In the genomic region with DNA sequence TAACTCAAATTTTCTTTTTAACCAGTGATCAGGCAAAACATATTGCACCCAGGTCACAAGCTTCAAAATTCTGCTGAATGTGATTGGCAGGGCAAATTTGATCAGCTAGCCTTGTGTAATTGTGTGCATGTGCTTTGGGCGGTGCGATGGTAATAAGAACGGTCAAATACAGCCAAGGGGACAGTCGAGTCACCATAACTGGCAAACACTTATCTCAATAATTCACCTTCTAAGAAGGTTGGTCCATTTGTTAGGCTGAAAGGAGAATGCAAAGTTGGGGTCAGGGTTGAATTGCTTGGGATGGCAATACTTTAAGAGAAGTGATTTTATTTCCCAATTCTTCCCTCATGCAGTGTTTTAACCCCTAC, we compare ENCODE assay signal across 37 cellular contexts.
"Had no signal": no experiment of that assay in that cellular context is flagged by ENCODE, and none has a peak within 500 bp of the region (broad histone marks: within the 10 kb centered on the region; RNA-seq: fewer than 3 reads in every experiment).

No MANE protein-coding gene starts in this region.

- H3K27me3 Mint-ChIP-seq: activated naive CD4-positive, alpha-beta T cell treated with anti-CD3 and anti-CD28 coated beads, Interleukin-2, amount 10 ng/mL, durations not matched to agents 7 days and 5 days; activated naive CD4-positive, alpha-beta T cell treated with anti-CD3 and anti-CD28 coated beads, Interleukin-2, amount 50 U/mL, for 24 hours; activated naive CD8-positive, alpha-beta T cell; activated naive CD8-positive, alpha-beta T cell treated with anti-CD3 and anti-CD28 coated beads for 36 hours; activated naive CD8-positive, alpha-beta T cell treated with anti-CD3 and anti-CD28 coated beads, Interleukin-2, amount 10 ng/mL, durations not matched to agents 7 days and 5 days; activated naive CD8-positive, alpha-beta T cell treated with anti-CD3 and anti-CD28 coated beads, Interleukin-2, amount 50 U/mL, for 24 hours; activated T-cell treated with anti-CD3 and anti-CD28 coated beads, Interleukin-2, amount 50 U/mL, for 24 hours; activated T-helper 17 cell treated with anti-CD3 and anti-CD28 coated beads, Interleukin-2, amount 50 U/mL, for 72 hours; central memory CD8-positive, alpha-beta T cell had no signal

- ATAC-seq: activated naive CD4-positive, alpha-beta T cell treated with anti-CD3 and anti-CD28 coated beads, Interleukin-2, amount 50 U/mL, for 72 hours; activated naive CD8-positive, alpha-beta T cell treated with anti-CD3 and anti-CD28 coated beads, Interleukin-2, amount 50 U/mL, for 24 hours; activated T-cell treated with anti-CD3 and anti-CD28 coated beads, Interleukin-2, amount 50 U/mL, for 4 hours; activated T-cell treated with anti-CD3 and anti-CD28 coated beads, Interleukin-2, amount 50 U/mL, for 72 hours; activated T-helper 17 cell treated with anti-CD3 and anti-CD28 coated beads, Interleukin-2, amount 50 U/mL, for 72 hours; body of pancreas had no signal

- H3K9me3 ChIP-seq: ascending aorta, body of pancreas, breast epithelium had no signal

- H3K27me3 ChIP-seq: ascending aorta, body of pancreas, brain microvascular endothelial cell, breast epithelium, cardiac muscle cell had no signal

- DNase-seq: activated effector memory CD4-positive, alpha-beta T cell treated with anti-CD3 and anti-CD28 coated beads, Interleukin-2, amount 50 U/mL, for 16 hours; activated effector memory CD4-positive, alpha-beta T cell treated with Interleukin-2 at 50 U/mL for 16 hours; activated gamma-delta T cell; activated gamma-delta T cell treated with Interleukin-2 at 50 U/mL for 16 hours; activated naive CD4-positive, alpha-beta T cell; activated naive CD4-positive, alpha-beta T cell treated with anti-CD3 and anti-CD28 coated beads for 36 hours; activated naive CD4-positive, alpha-beta T cell treated with anti-CD3 and anti-CD28 coated beads, Interleukin-2, amount 10 ng/mL, durations not matched to agents 7 days and 5 days; activated naive CD4-positive, alpha-beta T cell treated with anti-CD3 and anti-CD28 coated beads, Interleukin-2, amount 50 U/mL, for 16 hours; activated naive CD4-positive, alpha-beta T cell treated with Interleukin-2 at 50 U/mL for 16 hours; activated naive CD8-positive, alpha-beta T cell treated with anti-CD3 and anti-CD28 coated beads for 36 hours; activated naive CD8-positive, alpha-beta T cell treated with anti-CD3 and anti-CD28 coated beads, Interleukin-2, amount 10 ng/mL, durations not matched to agents 7 days and 5 days; activated naive CD8-positive, alpha-beta T cell treated with anti-CD3 and anti-CD28 coated beads, Interleukin-2, amount 50 U/mL, for 24 hours; activated T-cell treated with anti-CD3 and anti-CD28 coated beads, Interleukin-2, amount 50 U/mL, for 1 hour; activated T-cell treated with anti-CD3 and anti-CD28 coated beads, Interleukin-2, amount 50 U/mL, for 24 hours; activated T-cell treated with anti-CD3 and anti-CD28 coated beads, Interleukin-2, amount 50 U/mL, for 4 hours; activated T-cell treated with anti-CD3 and anti-CD28 coated beads, Interleukin-2, amount 50 U/mL, for 48 hours; activated T-cell treated with anti-CD3 and anti-CD28 coated beads, Interleukin-2, amount 50 U/mL, for 72 hours; amniotic stem cell; amygdala; anterior cingulate cortex; aorta; body of pancreas; brain microvascular endothelial cell; caudate nucleus; central memory CD4-positive, alpha-beta T cell; cerebellar nuclear complex had no signal

- H3K4me1 Mint-ChIP-seq: activated naive CD4-positive, alpha-beta T cell treated with anti-CD3 and anti-CD28 coated beads, Interleukin-2, amount 10 ng/mL, durations not matched to agents 7 days and 5 days; activated naive CD4-positive, alpha-beta T cell treated with anti-CD3 and anti-CD28 coated beads, Interleukin-2, amount 50 U/mL, for 24 hours; activated naive CD8-positive, alpha-beta T cell treated with anti-CD3 and anti-CD28 coated beads for 36 hours; activated naive CD8-positive, alpha-beta T cell treated with anti-CD3 and anti-CD28 coated beads, Interleukin-2, amount 10 ng/mL, durations not matched to agents 7 days and 5 days; activated naive CD8-positive, alpha-beta T cell treated with anti-CD3 and anti-CD28 coated beads, Interleukin-2, amount 50 U/mL, for 24 hours; activated T-helper 17 cell treated with anti-CD3 and anti-CD28 coated beads, Interleukin-2, amount 50 U/mL, for 72 hours; central memory CD8-positive, alpha-beta T cell had no signal

- H3K36me3 ChIP-seq: ascending aorta, brain microvascular endothelial cell, breast epithelium, cardiac muscle cell had no signal

- H3K27ac ChIP-seq: ascending aorta, body of pancreas, brain microvascular endothelial cell, breast epithelium, cardiac muscle cell had no signal

- H3K4me3 ChIP-seq: ascending aorta, body of pancreas, breast epithelium, cardiac muscle cell had no signal

- H3K27ac Mint-ChIP-seq: activated naive CD4-positive, alpha-beta T cell treated with anti-CD3 and anti-CD28 coated beads for 36 hours; activated naive CD4-positive, alpha-beta T cell treated with anti-CD3 and anti-CD28 coated beads, Interleukin-2, amount 10 ng/mL, durations not matched to agents 7 days and 5 days; activated naive CD4-positive, alpha-beta T cell treated with anti-CD3 and anti-CD28 coated beads, Interleukin-2, amount 50 U/mL, for 24 hours; activated naive CD4-positive, alpha-beta T cell treated with anti-CD3 and anti-CD28 coated beads, Interleukin-2, amount 50 U/mL, for 72 hours; activated naive CD8-positive, alpha-beta T cell; activated naive CD8-positive, alpha-beta T cell treated with anti-CD3 and anti-CD28 coated beads for 36 hours; activated naive CD8-positive, alpha-beta T cell treated with anti-CD3 and anti-CD28 coated beads, Interleukin-2, amount 10 ng/mL, durations not matched to agents 7 days and 5 days; activated naive CD8-positive, alpha-beta T cell treated with anti-CD3 and anti-CD28 coated beads, Interleukin-2, amount 50 U/mL, for 24 hours; activated T-cell treated with anti-CD3 and anti-CD28 coated beads, Interleukin-2, amount 50 U/mL, for 24 hours; activated T-cell treated with anti-CD3 and anti-CD28 coated beads, Interleukin-2, amount 50 U/mL, for 72 hours; activated T-helper 1 cell treated with anti-CD3 and anti-CD28 coated beads, Interleukin-12 subunit alpha, Interleukin-12 subunit beta, Interleukin-2, Interleukin-4 antibody, amounts not matched to agents 30 ng/mL and 10 ng/mL and 1 ng/mL, durations not matched to agents 14 hours and 24 hours and 36 hours; activated T-helper 17 cell treated with anti-CD3 and anti-CD28 coated beads, Interleukin-2, amount 50 U/mL, for 72 hours; activated T-helper 2 cell treated with anti-CD3 and anti-CD28 coated beads, Interferon-gamma antibody, Interleukin-2, Interleukin-4, amounts not matched to agents 10 μg/mL and 5 μg/mL and 100 μg/mL, durations not matched to agents 14 hours and 24 hours and 36 hours; brain had no signal

- H3K4me1 ChIP-seq: ascending aorta, body of pancreas, breast epithelium had no signal

- H3K4me3 Mint-ChIP-seq: activated naive CD4-positive, alpha-beta T cell treated with anti-CD3 and anti-CD28 coated beads for 36 hours; activated naive CD4-positive, alpha-beta T cell treated with anti-CD3 and anti-CD28 coated beads, Interleukin-2, amount 10 ng/mL, durations not matched to agents 7 days and 5 days; activated naive CD4-positive, alpha-beta T cell treated with anti-CD3 and anti-CD28 coated beads, Interleukin-2, amount 50 U/mL, for 24 hours; activated naive CD8-positive, alpha-beta T cell; activated naive CD8-positive, alpha-beta T cell treated with anti-CD3 and anti-CD28 coated beads for 36 hours; activated naive CD8-positive, alpha-beta T cell treated with anti-CD3 and anti-CD28 coated beads, Interleukin-2, amount 10 ng/mL, durations not matched to agents 7 days and 5 days; activated naive CD8-positive, alpha-beta T cell treated with anti-CD3 and anti-CD28 coated beads, Interleukin-2, amount 50 U/mL, for 24 hours; activated T-cell treated with anti-CD3 and anti-CD28 coated beads, Interleukin-2, amount 50 U/mL, for 24 hours; activated T-cell treated with anti-CD3 and anti-CD28 coated beads, Interleukin-2, amount 50 U/mL, for 4 hours; activated T-cell treated with anti-CD3 and anti-CD28 coated beads, Interleukin-2, amount 50 U/mL, for 72 hours; activated T-helper 1 cell treated with anti-CD3 and anti-CD28 coated beads, Interleukin-12 subunit alpha, Interleukin-12 subunit beta, Interleukin-2, Interleukin-4 antibody, amounts not matched to agents 30 ng/mL and 10 ng/mL and 1 ng/mL, durations not matched to agents 14 hours and 24 hours and 36 hours; activated T-helper 17 cell treated with anti-CD3 and anti-CD28 coated beads, Interleukin-2, amount 50 U/mL, for 72 hours; brain; central memory CD8-positive, alpha-beta T cell had no signal

- H3K36me3 Mint-ChIP-seq: activated naive CD4-positive, alpha-beta T cell treated with anti-CD3 and anti-CD28 coated beads, Interleukin-2, amount 10 ng/mL, durations not matched to agents 7 days and 5 days; activated naive CD4-positive, alpha-beta T cell treated with anti-CD3 and anti-CD28 coated beads, Interleukin-2, amount 50 U/mL, for 24 hours; activated naive CD4-positive, alpha-beta T cell treated with anti-CD3 and anti-CD28 coated beads, Interleukin-2, amount 50 U/mL, for 72 hours; activated naive CD8-positive, alpha-beta T cell; activated naive CD8-positive, alpha-beta T cell treated with anti-CD3 and anti-CD28 coated beads for 36 hours; activated naive CD8-positive, alpha-beta T cell treated with anti-CD3 and anti-CD28 coated beads, Interleukin-2, amount 10 ng/mL, durations not matched to agents 7 days and 5 days; brain had no signal

- H3K9me3 Mint-ChIP-seq: activated naive CD8-positive, alpha-beta T cell treated with anti-CD3 and anti-CD28 coated beads for 36 hours had no signal
